In the genomic region with DNA sequence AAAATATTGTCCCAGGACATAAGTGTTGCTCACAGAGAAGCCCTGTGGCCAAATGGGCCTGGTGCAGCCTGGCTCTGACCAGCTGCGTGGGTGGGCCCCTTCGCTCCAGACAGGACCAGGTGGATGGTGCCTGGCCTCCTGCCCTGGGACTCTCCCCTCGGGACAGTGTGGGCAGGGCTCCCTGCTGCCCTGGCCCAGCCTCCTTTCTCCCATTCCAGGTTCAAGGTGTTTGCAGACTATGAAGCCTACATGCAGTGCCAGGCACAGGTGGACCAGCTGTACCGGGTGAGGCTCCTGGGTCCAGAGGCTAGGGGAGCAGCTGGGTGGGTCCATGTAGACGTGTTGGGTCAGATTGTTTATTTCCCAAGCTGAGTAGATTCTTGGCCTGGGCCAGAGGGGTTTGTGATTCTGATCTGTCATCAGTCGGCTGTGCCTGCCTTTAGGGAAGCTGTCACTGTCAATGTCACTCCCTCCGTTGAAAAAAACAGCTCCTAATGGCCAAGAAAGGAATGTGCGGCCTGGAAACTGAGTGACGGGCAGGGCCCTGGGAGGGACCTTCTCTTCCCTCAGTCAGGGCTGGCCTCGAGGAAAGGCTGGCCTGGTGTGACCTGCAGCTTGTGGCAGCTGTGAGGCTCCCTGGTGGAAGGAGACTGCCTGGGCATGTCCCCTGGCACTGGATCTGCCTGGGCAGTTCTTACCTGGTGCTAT, we compare ENCODE assay signal across 10 cellular contexts. TPM values are rescaled to one million over a fixed set of nuclear protein-coding genes. Genes with fewer than 3 reads are reported as not detected.
DNase-seq lines count a peak whose midpoint lies in the region; ATAC-seq and TF ChIP-seq lines count a peak whose summit lies in the region.
"Had no signal": no experiment of that assay in that cellular context is flagged by ENCODE, and none has a peak within 500 bp of the region (broad histone marks: within the 10 kb centered on the region; RNA-seq: fewer than 3 reads in every experiment).

No MANE protein-coding gene starts in this region.

- 30 to 35% methylated on average over 6 to 10 of the region's 10 CpGs for WGBS in body of pancreas, 2 donors

- intact Hi-C loops in body of pancreas (cut with DNase I), result no loop called here

- TF ChIP-seq CTCF in HEK293 (tag by site-specific recombination; IDR thresholded peaks at IDR 0.05) (no peak), body of pancreas (IDR thresholded peaks at IDR 0.05) (peak in 2 of 7 experiments; percentile 2 to 43)

- H3K9ac ChIP-seq in stomach smooth muscle (ENCODE audit: low read length in 2 of 2), result peak overlapping the region in 1 of 2 donors; percentile 22

- ATAC-seq in body of pancreas, result peak; percentile 75
- no peak for ATAC-seq in GM21447 (IDR thresholded peaks at IDR 0.05; ENCODE audit: unreplicated experiment)
- ATAC-seq in GM19035 (IDR thresholded peaks at IDR 0.05; ENCODE audit: unreplicated experiment), result no peak
- no peak for ATAC-seq in GM18520 (IDR thresholded peaks at IDR 0.05; ENCODE audit: unreplicated experiment)

- TF ChIP-seq POLR2A in body of pancreas (IDR thresholded peaks at IDR 0.05), result no peak

- DNase-seq in body of pancreas (peak; percentile 35 to 86 (median 53)), islet precursor cell (peak; percentile 82)
- no peak for DNase-seq in activated CD4-positive, CD25-positive, alpha-beta regulatory T cell treated with anti-CD3 and anti-CD28 coated beads, Interleukin-2, amount 50 U/mL, for 72 hours
- DNase-seq: activated CD4-positive, alpha-beta T cell treated with anti-CD3 and anti-CD28 coated beads, Interleukin-2, amount 50 U/mL, for 4 hours; NCI-H524 had no signal

- no peaks in the 10 kb centered on the region for H3K9me3 ChIP-seq in HEK293 (ENCODE audit: control insufficient read depth, insufficient read depth, low read depth, low read length)
- no peaks in the 10 kb centered on the region for H3K9me3 ChIP-seq in body of pancreas
- no peaks in the 10 kb centered on the region for H3K9me3 ChIP-seq in stomach smooth muscle (ENCODE audit: control insufficient read depth in 2 of 2, low read length in 2 of 2)

- no peak overlapping the region for H3K4me3 ChIP-seq in HEK293 (ENCODE audit: low read depth, low read length)
- H3K4me3 ChIP-seq in body of pancreas, result no peak overlapping the region
- H3K4me3 ChIP-seq in stomach smooth muscle (ENCODE audit: low read length in 2 of 2), result no peak overlapping the region

- peaks cover 0 to 55% of the 10 kb centered on the region in 2 experiments; a peak in 1 of 3 replicates for H3K36me3 ChIP-seq in HEK293 (ENCODE audit: control insufficient read depth in 2 of 2, insufficient read depth in 1 of 2, low read length in 2 of 2)
- peaks cover 0 to 3% of the 10 kb centered on the region in 2 donors for H3K36me3 ChIP-seq in body of pancreas (replicated peaks in 1 of 2; ENCODE audit: insufficient read depth in 1 of 2, low read depth in 2 of 2)
- H3K36me3 ChIP-seq in stomach smooth muscle (ENCODE audit: control insufficient read depth in 2 of 2, insufficient read depth in 2 of 2, low read length in 2 of 2), result peaks cover 32 to 43% of the 10 kb centered on the region in 2 donors

- H3K4me1 ChIP-seq in HEK293 (ENCODE audit: control insufficient read depth, insufficient read depth, low read length) (no peaks in the 10 kb centered on the region), body of pancreas (peaks cover 26% of the 10 kb centered on the region), stomach smooth muscle (ENCODE audit: control insufficient read depth, insufficient read depth, low read length) (peaks cover 30% of the 10 kb centered on the region)

- CTCF ChIA-PET in HEK293 (lab: Yijun Ruan, JAX), result interaction anchor here (0.7 to 3.4 kb wide), 8 partner anchors 14 to 112 kb away, joined by 3 to 47 read pairs (median 4); partner anchors contain the start of gene GINS1

- H3K27ac ChIP-seq in HEK293 (ENCODE audit: extremely low read depth, low read depth, low read length), result 0 out of 2 replicates have a peak overlapping the region, but pooled peaks have one; percentile 19
- peak overlapping the region in 3 of 4 donors; percentile 39 to 60 (median 44) for H3K27ac ChIP-seq in body of pancreas
- peak overlapping the region; percentile 64 for H3K27ac ChIP-seq in stomach smooth muscle (ENCODE audit: low read length)

- H3K27me3 ChIP-seq in body of pancreas, result no peaks in the 10 kb centered on the region
- H3K27me3 ChIP-seq in stomach smooth muscle (ENCODE audit: control insufficient read depth in 1 of 2, insufficient read depth in 2 of 2, low read length in 2 of 2), result no peaks in the 10 kb centered on the region

- POLR2A ChIA-PET in HEK293 (lab: Yijun Ruan, JAX), result interaction anchor here (0.6 kb wide), 1 partner anchor 112 kb away, joined by 3 read pairs; the partner anchor contains the start of gene GINS1

TF ChIP-seq in HEK293, 187 proteins besides CTCF, POLR2A, EP300 and RAD21:
- TF ChIP-seq ZNF341 (tag by site-specific recombination; IDR thresholded peaks at IDR 0.05; ENCODE audit: low read depth), result peak; percentile 49; the same call in 1 of the 2 replicates
- no peak for TF ChIP-seq ZNF366 (tag by site-specific recombination; conservative IDR thresholded peaks at IDR 0.05)
- TF ChIP-seq, protein P1, sequence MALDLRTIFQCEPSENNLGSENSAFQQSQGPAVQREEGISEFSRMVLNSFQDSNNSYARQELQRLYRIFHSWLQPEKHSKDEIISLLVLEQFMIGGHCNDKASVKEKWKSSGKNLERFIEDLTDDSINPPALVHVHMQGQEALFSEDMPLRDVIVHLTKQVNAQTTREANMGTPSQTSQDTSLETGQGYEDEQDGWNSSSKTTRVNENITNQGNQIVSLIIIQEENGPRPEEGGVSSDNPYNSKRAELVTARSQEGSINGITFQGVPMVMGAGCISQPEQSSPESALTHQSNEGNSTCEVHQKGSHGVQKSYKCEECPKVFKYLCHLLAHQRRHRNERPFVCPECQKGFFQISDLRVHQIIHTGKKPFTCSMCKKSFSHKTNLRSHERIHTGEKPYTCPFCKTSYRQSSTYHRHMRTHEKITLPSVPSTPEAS (tag by site-specific recombination; IDR thresholded peaks at IDR 0.05), result no peak
- TF ChIP-seq SCRT2 (tag by site-specific recombination; IDR thresholded peaks at IDR 0.05), result no peak
- no peak for TF ChIP-seq ZNF776 (tag by site-specific recombination; IDR thresholded peaks at IDR 0.05; ENCODE audit: borderline replicate concordance)
- no peak for TF ChIP-seq HOXA7 (CRISPR knock-in tag; IDR thresholded peaks at IDR 0.05; ENCODE audit: borderline replicate concordance)
- no peak for TF ChIP-seq KLF8 (tag by site-specific recombination; IDR thresholded peaks at IDR 0.05)
TF ChIP-seq in HEK293: peak in this region for 1.

RNA-seq across cellular contexts. Expression of gene PYGB, which starts 47.7 kb away (rescaled TPM):
- total RNA-seq in body of pancreas, result 10 to 100 TPM; 34.8 to 42.8 TPM
